Comparison of ENCODE assay signal across 1 cellular context in the genomic region with DNA sequence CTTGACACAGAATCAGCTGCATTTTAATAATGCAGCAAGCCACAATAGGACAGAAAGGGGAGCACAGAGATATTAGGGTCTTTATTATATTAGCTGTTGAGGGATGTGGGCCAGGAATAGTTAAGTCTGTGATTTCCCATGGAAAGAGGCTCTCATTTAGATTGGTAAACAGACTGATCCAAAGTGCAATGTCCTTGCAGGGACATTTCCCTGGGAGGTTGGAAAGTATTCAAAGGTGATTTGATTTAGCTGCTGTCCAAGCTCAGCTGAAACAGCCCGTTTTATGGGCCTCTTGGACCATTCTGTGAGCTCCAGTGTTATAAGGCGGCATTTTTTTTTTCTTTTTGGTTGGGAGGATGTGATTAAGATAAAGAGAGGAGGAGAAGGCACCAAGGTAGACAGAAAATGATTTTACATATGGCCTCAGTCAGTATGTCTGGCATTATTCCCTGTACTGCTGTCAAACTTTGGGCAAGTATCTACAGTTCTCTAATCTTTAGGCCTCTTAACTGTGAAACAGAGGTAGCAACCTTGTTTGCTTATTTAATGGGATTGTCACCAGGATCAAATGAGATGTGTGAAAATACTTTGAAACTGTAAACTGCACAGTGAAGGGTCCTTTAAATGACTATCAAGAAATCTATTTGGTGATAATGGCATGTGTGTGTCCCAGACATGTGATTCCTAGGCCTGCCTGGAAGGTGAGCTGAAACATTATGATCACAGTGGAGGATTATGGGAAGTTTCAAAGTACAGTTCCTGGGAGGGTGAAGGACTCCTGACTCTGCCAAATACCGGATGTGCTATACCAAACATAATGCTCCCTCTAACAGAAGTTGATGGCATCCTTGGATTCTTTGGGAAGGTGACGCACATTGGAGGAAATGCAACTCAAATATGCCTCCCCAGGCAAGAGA.
TF ChIP-seq lines count a peak whose summit lies in the region.

No MANE protein-coding gene starts in this region.

TF ChIP-seq in liver, 16 proteins besides CTCF, POLR2A, EP300 and RAD21 (continued from another document):
- TF ChIP-seq, protein P1, sequence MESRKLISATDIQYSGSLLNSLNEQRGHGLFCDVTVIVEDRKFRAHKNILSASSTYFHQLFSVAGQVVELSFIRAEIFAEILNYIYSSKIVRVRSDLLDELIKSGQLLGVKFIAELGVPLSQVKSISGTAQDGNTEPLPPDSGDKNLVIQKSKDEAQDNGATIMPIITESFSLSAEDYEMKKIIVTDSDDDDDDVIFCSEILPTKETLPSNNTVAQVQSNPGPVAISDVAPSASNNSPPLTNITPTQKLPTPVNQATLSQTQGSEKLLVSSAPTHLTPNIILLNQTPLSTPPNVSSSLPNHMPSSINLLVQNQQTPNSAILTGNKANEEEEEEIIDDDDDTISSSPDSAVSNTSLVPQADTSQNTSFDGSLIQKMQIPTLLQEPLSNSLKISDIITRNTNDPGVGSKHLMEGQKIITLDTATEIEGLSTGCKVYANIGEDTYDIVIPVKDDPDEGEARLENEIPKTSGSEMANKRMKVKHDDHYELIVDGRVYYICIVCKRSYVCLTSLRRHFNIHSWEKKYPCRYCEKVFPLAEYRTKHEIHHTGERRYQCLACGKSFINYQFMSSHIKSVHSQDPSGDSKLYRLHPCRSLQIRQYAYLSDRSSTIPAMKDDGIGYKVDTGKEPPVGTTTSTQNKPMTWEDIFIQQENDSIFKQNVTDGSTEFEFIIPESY (IDR thresholded peaks at IDR 0.05): peak; percentile 62
- TF ChIP-seq NR2F2 (IDR thresholded peaks at IDR 0.05) (no peak), YY1 (IDR thresholded peaks at IDR 0.05) (peak; percentile 45), GABPA (IDR thresholded peaks at IDR 0.05 in 1 of 2, conservative IDR thresholded peaks at IDR 0.05 in 1 of 2) (peak; percentile 24 to 26), FOXA2 (IDR thresholded peaks at IDR 0.05) (peak; percentile 83), FOXA1 (IDR thresholded peaks at IDR 0.05) (peak; percentile 85), JUND (IDR thresholded peaks at IDR 0.05) (peak; percentile 42 to 77), EGR1 (IDR thresholded peaks at IDR 0.05; ENCODE audit: low read depth in 2 of 2) (peak in 1 of 2 donors; percentile 68), RXRA (IDR thresholded peaks at IDR 0.05) (peak; percentile 70 to 86), SP1 (IDR thresholded peaks at IDR 0.05) (peak; percentile 60), HNF4A (conservative IDR thresholded peaks at IDR 0.05) (peak; percentile 85 to 92)
- TF ChIP-seq, protein P2, sequence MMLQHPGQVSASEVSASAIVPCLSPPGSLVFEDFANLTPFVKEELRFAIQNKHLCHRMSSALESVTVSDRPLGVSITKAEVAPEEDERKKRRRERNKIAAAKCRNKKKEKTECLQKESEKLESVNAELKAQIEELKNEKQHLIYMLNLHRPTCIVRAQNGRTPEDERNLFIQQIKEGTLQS (IDR thresholded peaks at IDR 0.05): peak; percentile 31
- TF ChIP-seq, protein P3, sequence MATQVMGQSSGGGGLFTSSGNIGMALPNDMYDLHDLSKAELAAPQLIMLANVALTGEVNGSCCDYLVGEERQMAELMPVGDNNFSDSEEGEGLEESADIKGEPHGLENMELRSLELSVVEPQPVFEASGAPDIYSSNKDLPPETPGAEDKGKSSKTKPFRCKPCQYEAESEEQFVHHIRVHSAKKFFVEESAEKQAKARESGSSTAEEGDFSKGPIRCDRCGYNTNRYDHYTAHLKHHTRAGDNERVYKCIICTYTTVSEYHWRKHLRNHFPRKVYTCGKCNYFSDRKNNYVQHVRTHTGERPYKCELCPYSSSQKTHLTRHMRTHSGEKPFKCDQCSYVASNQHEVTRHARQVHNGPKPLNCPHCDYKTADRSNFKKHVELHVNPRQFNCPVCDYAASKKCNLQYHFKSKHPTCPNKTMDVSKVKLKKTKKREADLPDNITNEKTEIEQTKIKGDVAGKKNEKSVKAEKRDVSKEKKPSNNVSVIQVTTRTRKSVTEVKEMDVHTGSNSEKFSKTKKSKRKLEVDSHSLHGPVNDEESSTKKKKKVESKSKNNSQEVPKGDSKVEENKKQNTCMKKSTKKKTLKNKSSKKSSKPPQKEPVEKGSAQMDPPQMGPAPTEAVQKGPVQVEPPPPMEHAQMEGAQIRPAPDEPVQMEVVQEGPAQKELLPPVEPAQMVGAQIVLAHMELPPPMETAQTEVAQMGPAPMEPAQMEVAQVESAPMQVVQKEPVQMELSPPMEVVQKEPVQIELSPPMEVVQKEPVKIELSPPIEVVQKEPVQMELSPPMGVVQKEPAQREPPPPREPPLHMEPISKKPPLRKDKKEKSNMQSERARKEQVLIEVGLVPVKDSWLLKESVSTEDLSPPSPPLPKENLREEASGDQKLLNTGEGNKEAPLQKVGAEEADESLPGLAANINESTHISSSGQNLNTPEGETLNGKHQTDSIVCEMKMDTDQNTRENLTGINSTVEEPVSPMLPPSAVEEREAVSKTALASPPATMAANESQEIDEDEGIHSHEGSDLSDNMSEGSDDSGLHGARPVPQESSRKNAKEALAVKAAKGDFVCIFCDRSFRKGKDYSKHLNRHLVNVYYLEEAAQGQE (IDR thresholded peaks at IDR 0.05): peak; percentile 89
- TF ChIP-seq, protein P4, sequence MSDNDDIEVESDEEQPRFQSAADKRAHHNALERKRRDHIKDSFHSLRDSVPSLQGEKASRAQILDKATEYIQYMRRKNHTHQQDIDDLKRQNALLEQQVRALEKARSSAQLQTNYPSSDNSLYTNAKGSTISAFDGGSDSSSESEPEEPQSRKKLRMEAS (IDR thresholded peaks at IDR 0.05): peak; percentile 67
